Comparison of ENCODE assay signal across 1 cellular context in the genomic region with DNA sequence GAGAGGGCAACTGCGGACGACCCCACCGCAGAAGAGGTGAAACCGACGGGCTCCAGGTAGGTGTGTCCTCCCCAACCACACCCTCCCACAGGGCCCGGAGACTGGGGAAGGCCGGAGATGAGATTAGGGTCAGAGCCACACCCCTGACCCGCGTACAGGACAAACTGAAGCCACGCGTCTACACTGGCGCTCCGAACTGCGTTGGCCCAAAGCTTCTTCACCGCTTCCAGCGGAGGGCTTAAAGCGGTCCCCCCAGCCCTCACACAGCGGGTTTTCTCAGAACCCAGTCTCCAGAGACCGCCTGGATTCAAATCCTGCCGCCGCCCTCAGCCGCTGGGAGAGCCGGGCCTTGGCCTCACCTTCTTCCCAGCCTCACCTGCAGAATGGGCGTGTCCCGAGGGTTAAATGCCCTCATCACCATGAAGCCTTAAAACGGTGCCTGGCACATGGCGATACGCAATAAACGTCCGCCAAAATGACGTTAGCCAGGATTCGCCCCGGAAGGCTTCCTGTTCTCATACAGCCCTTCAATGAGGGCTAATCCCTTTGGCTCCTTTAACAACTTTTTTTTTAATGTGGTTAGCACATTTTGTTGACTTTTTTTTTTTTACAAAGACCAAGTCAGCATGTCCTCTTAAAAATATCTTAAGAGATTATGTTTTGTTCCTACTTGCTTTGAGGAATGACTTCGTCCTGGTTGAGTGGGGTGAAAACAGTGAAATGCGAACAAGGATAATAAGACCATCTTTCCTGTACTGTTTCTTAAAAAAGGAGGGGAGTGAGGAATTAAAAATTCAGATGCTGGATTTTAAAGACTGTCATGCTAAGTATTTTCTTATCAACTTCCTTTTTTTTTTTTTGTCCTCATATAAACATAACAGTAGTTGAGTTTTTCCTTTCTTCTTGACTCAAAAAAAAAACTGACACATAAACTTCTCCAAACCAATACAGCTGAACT.
TF ChIP-seq lines count a peak whose summit lies in the region.

No MANE protein-coding gene starts in this region.

TF ChIP-seq in K562, 482 proteins besides CTCF, POLR2A, EP300 and RAD21 (continued from another document and continues in another):
- TF ChIP-seq, protein P1, sequence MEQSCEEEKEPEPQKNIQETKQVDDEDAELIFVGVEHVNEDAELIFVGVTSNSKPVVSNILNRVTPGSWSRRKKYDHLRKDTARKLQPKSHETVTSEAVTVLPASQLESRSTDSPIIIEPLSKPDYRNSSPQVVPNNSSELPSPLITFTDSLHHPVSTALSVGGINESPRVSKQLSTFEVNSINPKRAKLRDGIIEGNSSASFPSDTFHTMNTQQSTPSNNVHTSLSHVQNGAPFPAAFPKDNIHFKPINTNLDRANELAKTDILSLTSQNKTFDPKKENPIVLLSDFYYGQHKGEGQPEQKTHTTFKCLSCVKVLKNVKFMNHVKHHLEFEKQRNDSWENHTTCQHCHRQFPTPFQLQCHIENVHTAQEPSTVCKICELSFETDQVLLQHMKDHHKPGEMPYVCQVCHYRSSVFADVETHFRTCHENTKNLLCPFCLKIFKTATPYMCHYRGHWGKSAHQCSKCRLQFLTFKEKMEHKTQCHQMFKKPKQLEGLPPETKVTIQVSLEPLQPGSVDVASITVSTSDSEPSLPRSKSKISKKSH (CRISPR knock-in tag; IDR thresholded peaks at IDR 0.05): no peak
- TF ChIP-seq ZNF785 (CRISPR knock-in tag; IDR thresholded peaks at IDR 0.05) (no peak), JUN (IDR thresholded peaks at IDR 0.05; ENCODE audit: borderline replicate concordance, low read depth, low read length) (no peak), JUN (CRISPR knock-in tag; IDR thresholded peaks at IDR 0.05; ENCODE audit: borderline replicate concordance) (no peak), PHF21A (IDR thresholded peaks at IDR 0.05; ENCODE audit: borderline replicate concordance, low read depth) (no peak), ZNF224 (CRISPR knock-in tag; IDR thresholded peaks at IDR 0.05) (no peak), RBM15 (IDR thresholded peaks at IDR 0.05; ENCODE audit: insufficient read depth, low read length) (no peak), TEAD2 (tag; IDR thresholded peaks at IDR 0.05) (no peak), ZNF175 (CRISPR knock-in tag; IDR thresholded peaks at IDR 0.05; ENCODE audit: low read depth) (no peak; the same call in 1 of the 2 replicates), NUFIP1 (IDR thresholded peaks at IDR 0.05; ENCODE audit: partially characterized antibody) (no peak), RB1 (IDR thresholded peaks at IDR 0.05; ENCODE audit: low read depth) (0 out of 2 replicates have a peak, but pooled peaks have one; percentile 63), ZNF232 (CRISPR knock-in tag; IDR thresholded peaks at IDR 0.05) (no peak), CBFA2T3 (IDR thresholded peaks at IDR 0.05) (peak; percentile 12; the same call in 1 of the 2 replicates), SMARCC2 (IDR thresholded peaks at IDR 0.05; ENCODE audit: low read depth) (no peak), STAT5B (CRISPR knock-in tag; IDR thresholded peaks at IDR 0.05) (no peak), ZNF507 (tag; conservative IDR thresholded peaks at IDR 0.05) (no peak), ZFP1 (CRISPR knock-in tag; IDR thresholded peaks at IDR 0.05) (no peak), SNRNP70 (optimal IDR thresholded peaks at IDR 0.05; ENCODE audit: low read depth, low read length) (no peak), SNIP1 (IDR thresholded peaks at IDR 0.05; ENCODE audit: low read depth) (no peak), TEAD4 (IDR thresholded peaks at IDR 0.05; ENCODE audit: low read length) (no peak), TEAD4 (CRISPR knock-in tag; IDR thresholded peaks at IDR 0.05; ENCODE audit: borderline replicate concordance) (no peak)
- TF ChIP-seq, protein P2, sequence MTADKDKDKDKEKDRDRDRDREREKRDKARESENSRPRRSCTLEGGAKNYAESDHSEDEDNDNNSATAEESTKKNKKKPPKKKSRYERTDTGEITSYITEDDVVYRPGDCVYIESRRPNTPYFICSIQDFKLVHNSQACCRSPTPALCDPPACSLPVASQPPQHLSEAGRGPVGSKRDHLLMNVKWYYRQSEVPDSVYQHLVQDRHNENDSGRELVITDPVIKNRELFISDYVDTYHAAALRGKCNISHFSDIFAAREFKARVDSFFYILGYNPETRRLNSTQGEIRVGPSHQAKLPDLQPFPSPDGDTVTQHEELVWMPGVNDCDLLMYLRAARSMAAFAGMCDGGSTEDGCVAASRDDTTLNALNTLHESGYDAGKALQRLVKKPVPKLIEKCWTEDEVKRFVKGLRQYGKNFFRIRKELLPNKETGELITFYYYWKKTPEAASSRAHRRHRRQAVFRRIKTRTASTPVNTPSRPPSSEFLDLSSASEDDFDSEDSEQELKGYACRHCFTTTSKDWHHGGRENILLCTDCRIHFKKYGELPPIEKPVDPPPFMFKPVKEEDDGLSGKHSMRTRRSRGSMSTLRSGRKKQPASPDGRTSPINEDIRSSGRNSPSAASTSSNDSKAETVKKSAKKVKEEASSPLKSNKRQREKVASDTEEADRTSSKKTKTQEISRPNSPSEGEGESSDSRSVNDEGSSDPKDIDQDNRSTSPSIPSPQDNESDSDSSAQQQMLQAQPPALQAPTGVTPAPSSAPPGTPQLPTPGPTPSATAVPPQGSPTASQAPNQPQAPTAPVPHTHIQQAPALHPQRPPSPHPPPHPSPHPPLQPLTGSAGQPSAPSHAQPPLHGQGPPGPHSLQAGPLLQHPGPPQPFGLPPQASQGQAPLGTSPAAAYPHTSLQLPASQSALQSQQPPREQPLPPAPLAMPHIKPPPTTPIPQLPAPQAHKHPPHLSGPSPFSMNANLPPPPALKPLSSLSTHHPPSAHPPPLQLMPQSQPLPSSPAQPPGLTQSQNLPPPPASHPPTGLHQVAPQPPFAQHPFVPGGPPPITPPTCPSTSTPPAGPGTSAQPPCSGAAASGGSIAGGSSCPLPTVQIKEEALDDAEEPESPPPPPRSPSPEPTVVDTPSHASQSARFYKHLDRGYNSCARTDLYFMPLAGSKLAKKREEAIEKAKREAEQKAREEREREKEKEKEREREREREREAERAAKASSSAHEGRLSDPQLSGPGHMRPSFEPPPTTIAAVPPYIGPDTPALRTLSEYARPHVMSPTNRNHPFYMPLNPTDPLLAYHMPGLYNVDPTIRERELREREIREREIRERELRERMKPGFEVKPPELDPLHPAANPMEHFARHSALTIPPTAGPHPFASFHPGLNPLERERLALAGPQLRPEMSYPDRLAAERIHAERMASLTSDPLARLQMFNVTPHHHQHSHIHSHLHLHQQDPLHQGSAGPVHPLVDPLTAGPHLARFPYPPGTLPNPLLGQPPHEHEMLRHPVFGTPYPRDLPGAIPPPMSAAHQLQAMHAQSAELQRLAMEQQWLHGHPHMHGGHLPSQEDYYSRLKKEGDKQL (CRISPR knock-in tag; IDR thresholded peaks at IDR 0.05; ENCODE audit: borderline replicate concordance): no peak
- TF ChIP-seq, protein P3, sequence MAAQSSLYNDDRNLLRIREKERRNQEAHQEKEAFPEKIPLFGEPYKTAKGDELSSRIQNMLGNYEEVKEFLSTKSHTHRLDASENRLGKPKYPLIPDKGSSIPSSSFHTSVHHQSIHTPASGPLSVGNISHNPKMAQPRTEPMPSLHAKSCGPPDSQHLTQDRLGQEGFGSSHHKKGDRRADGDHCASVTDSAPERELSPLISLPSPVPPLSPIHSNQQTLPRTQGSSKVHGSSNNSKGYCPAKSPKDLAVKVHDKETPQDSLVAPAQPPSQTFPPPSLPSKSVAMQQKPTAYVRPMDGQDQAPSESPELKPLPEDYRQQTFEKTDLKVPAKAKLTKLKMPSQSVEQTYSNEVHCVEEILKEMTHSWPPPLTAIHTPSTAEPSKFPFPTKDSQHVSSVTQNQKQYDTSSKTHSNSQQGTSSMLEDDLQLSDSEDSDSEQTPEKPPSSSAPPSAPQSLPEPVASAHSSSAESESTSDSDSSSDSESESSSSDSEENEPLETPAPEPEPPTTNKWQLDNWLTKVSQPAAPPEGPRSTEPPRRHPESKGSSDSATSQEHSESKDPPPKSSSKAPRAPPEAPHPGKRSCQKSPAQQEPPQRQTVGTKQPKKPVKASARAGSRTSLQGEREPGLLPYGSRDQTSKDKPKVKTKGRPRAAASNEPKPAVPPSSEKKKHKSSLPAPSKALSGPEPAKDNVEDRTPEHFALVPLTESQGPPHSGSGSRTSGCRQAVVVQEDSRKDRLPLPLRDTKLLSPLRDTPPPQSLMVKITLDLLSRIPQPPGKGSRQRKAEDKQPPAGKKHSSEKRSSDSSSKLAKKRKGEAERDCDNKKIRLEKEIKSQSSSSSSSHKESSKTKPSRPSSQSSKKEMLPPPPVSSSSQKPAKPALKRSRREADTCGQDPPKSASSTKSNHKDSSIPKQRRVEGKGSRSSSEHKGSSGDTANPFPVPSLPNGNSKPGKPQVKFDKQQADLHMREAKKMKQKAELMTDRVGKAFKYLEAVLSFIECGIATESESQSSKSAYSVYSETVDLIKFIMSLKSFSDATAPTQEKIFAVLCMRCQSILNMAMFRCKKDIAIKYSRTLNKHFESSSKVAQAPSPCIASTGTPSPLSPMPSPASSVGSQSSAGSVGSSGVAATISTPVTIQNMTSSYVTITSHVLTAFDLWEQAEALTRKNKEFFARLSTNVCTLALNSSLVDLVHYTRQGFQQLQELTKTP (IDR thresholded peaks at IDR 0.05; ENCODE audit: low read depth in 1 of 2, partially characterized antibody in 2 of 2): peak; percentile 27 to 64
- TF ChIP-seq, protein P4, sequence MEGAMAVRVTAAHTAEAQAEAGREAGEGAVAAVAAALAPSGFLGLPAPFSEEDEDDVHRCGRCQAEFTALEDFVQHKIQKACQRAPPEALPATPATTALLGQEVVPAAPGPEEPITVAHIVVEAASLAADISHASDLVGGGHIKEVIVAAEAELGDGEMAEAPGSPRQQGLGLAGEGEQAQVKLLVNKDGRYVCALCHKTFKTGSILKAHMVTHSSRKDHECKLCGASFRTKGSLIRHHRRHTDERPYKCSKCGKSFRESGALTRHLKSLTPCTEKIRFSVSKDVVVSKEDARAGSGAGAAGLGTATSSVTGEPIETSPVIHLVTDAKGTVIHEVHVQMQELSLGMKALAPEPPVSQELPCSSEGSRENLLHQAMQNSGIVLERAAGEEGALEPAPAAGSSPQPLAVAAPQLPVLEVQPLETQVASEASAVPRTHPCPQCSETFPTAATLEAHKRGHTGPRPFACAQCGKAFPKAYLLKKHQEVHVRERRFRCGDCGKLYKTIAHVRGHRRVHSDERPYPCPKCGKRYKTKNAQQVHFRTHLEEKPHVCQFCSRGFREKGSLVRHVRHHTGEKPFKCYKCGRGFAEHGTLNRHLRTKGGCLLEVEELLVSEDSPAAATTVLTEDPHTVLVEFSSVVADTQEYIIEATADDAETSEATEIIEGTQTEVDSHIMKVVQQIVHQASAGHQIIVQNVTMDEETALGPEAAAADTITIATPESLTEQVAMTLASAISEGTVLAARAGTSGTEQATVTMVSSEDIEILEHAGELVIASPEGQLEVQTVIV (CRISPR knock-in tag; IDR thresholded peaks at IDR 0.05; ENCODE audit: borderline replicate concordance): no peak
- TF ChIP-seq, protein P5, sequence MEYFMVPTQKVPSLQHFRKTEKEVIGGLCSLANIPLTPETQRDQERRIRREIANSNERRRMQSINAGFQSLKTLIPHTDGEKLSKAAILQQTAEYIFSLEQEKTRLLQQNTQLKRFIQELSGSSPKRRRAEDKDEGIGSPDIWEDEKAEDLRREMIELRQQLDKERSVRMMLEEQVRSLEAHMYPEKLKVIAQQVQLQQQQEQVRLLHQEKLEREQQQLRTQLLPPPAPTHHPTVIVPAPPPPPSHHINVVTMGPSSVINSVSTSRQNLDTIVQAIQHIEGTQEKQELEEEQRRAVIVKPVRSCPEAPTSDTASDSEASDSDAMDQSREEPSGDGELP (CRISPR knock-in tag; IDR thresholded peaks at IDR 0.05; ENCODE audit: borderline replicate concordance): peak; percentile 65
- TF ChIP-seq, protein P6, sequence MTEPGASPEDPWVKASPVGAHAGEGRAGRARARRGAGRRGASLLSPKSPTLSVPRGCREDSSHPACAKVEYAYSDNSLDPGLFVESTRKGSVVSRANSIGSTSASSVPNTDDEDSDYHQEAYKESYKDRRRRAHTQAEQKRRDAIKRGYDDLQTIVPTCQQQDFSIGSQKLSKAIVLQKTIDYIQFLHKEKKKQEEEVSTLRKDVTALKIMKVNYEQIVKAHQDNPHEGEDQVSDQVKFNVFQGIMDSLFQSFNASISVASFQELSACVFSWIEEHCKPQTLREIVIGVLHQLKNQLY (CRISPR knock-in tag; conservative IDR thresholded peaks at IDR 0.05): no peak
- TF ChIP-seq, protein P7, sequence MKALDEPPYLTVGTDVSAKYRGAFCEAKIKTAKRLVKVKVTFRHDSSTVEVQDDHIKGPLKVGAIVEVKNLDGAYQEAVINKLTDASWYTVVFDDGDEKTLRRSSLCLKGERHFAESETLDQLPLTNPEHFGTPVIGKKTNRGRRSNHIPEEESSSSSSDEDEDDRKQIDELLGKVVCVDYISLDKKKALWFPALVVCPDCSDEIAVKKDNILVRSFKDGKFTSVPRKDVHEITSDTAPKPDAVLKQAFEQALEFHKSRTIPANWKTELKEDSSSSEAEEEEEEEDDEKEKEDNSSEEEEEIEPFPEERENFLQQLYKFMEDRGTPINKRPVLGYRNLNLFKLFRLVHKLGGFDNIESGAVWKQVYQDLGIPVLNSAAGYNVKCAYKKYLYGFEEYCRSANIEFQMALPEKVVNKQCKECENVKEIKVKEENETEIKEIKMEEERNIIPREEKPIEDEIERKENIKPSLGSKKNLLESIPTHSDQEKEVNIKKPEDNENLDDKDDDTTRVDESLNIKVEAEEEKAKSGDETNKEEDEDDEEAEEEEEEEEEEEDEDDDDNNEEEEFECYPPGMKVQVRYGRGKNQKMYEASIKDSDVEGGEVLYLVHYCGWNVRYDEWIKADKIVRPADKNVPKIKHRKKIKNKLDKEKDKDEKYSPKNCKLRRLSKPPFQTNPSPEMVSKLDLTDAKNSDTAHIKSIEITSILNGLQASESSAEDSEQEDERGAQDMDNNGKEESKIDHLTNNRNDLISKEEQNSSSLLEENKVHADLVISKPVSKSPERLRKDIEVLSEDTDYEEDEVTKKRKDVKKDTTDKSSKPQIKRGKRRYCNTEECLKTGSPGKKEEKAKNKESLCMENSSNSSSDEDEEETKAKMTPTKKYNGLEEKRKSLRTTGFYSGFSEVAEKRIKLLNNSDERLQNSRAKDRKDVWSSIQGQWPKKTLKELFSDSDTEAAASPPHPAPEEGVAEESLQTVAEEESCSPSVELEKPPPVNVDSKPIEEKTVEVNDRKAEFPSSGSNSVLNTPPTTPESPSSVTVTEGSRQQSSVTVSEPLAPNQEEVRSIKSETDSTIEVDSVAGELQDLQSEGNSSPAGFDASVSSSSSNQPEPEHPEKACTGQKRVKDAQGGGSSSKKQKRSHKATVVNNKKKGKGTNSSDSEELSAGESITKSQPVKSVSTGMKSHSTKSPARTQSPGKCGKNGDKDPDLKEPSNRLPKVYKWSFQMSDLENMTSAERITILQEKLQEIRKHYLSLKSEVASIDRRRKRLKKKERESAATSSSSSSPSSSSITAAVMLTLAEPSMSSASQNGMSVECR (CRISPR knock-in tag; IDR thresholded peaks at IDR 0.05): no peak
- TF ChIP-seq, protein P8, sequence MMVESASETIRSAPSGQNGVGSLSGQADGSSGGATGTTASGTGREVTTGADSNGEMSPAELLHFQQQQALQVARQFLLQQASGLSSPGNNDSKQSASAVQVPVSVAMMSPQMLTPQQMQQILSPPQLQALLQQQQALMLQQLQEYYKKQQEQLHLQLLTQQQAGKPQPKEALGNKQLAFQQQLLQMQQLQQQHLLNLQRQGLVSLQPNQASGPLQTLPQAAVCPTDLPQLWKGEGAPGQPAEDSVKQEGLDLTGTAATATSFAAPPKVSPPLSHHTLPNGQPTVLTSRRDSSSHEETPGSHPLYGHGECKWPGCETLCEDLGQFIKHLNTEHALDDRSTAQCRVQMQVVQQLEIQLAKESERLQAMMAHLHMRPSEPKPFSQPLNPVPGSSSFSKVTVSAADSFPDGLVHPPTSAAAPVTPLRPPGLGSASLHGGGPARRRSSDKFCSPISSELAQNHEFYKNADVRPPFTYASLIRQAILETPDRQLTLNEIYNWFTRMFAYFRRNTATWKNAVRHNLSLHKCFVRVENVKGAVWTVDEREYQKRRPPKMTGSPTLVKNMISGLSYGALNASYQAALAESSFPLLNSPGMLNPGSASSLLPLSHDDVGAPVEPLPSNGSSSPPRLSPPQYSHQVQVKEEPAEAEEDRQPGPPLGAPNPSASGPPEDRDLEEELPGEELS (CRISPR knock-in tag; IDR thresholded peaks at IDR 0.05; ENCODE audit: borderline replicate concordance): no peak
